8 cellular contexts compared by ENCODE assay signal in the genomic region with DNA sequence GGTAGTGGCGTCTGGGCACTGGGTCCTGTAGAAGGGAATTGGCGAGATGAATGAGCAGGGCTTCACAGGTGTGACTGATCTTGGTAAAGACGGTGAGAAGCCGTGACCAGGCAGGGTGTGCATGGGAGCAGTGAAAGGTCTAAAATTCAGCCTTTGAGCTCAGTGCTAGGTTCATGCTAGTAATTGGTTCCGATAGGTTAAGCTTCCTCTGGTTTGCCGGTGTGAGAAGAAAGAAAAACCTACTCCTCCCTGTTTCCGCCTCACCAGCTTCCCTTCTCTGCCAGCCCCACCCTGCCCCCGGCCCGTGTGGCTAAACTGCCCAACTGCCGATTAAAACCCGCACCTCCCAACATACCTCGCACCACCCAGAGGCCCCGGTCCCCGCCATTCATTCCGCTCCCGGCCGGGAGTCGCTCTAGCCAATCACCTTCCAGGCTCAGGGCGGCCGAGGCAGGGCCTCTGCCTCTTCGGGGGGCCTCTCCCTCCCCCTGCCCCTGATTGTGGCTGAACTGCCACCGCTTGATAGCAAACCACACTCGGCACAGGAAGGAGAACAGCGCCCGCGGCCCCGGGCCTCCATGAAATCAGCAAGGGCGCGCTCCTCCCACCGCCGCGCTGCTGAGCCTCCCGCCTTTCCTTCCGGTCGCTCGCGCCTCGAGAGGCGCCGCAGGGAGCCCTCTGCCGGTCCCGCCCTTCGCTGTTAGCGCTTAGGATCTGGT. TPM values are rescaled to one million over a fixed set of nuclear protein-coding genes. Genes with fewer than 3 reads are reported as not detected.
DNase-seq lines count a peak whose midpoint lies in the region; ATAC-seq and TF ChIP-seq lines count a peak whose summit lies in the region.

No MANE protein-coding gene starts in this region.

- no peaks in the 10 kb centered on the region for H3K9me3 ChIP-seq in trophoblast cell (ENCODE audit: insufficient read depth, low read depth, low read length)
- no peaks in the 10 kb centered on the region for H3K9me3 ChIP-seq in transverse colon

- no CpG with 5 or more reads among the region's 44 CpGs for WGBS in trophoblast cell (ENCODE audit: extremely low coverage, insufficient coverage, insufficient read length)
- 1 to 7% methylated on average over 5 to 42 of the region's 44 CpGs for WGBS in transverse colon (ENCODE audit: low coverage in 1 of 2), 2 donors

- peak overlapping the region; percentile 19 for H3K27ac ChIP-seq in trophoblast cell (ENCODE audit: low read depth, low read length)
- peak overlapping the region; percentile 92 to 94 (median 94) for H3K27ac ChIP-seq in transverse colon

- TF ChIP-seq EP300 in transverse colon (IDR thresholded peaks at IDR 0.05; ENCODE audit: low read depth), result no peak

- H3K27me3 ChIP-seq in trophoblast cell (ENCODE audit: insufficient read depth, low read length) (no peaks in the 10 kb centered on the region), transverse colon (no peaks in the 10 kb centered on the region)

- in situ Hi-C loops in transverse colon (cut with MboI; ENCODE audit: low pct_ligation_motif_present in 1 of 4, low pct_unique_long_range_greater_than_20kb in 1 of 4, low sequenced_read_pairs in 3 of 4), result no loop called here

- no peaks in the 10 kb centered on the region for H3K27me3 Mint-ChIP-seq in activated naive CD8-positive, alpha-beta T cell treated with anti-CD3 and anti-CD28 coated beads, Interleukin-2, amount 10 ng/mL, durations not matched to agents 7 days and 5 days

- peak overlapping the region; percentile 85 for H4K12ac ChIP-seq in trophoblast cell (ENCODE audit: low read depth, low read length)

- peak overlapping the region; percentile 61 for H2BK5ac ChIP-seq in trophoblast cell (ENCODE audit: low read depth, low read length, poor library complexity)

- H3K4ac ChIP-seq in trophoblast cell (ENCODE audit: low read depth, low read length), result peak overlapping the region; percentile 56

- POLR2A ChIA-PET in activated naive CD8-positive, alpha-beta T cell treated with anti-CD3 and anti-CD28 coated beads, Interleukin-2, amount 10 ng/mL, durations not matched to agents 7 days and 5 days (lab: Charles Lee), result interaction anchor here (0.6 to 2.6 kb wide), 12 partner anchors 8 to 950 kb away, joined by 3 to 23 read pairs (median 5); a partner anchor contains a TSS

- intact Hi-C loops in cardiac septum (cut with DNase I) (loop anchor here (2.0 kb wide), 1 partner anchor 19 kb away; no protein-coding TSS in a partner anchor), transverse colon (cut with DNase I; ENCODE audit: low total_unique reads) (no loop called here)

- H4K8ac ChIP-seq in trophoblast cell (ENCODE audit: low read depth, low read length), result peak overlapping the region; percentile 98

- peak overlapping the region; percentile 81 for H3K14ac ChIP-seq in trophoblast cell (ENCODE audit: low read length)

- peak overlapping the region; percentile 95 for H3K27ac Mint-ChIP-seq in activated naive CD8-positive, alpha-beta T cell treated with anti-CD3 and anti-CD28 coated beads, Interleukin-2, amount 10 ng/mL, durations not matched to agents 7 days and 5 days

- DNase-seq in GM12865 (ENCODE audit: low read depth) (peak; percentile 95), NCI-H128 (lab: John Stamatoyannopoulos, UW; ENCODE audit: unreplicated experiment) (peak; percentile 84), SKM-1 treated with dmso at 0.1 percent for 144 hours (lab: John Stamatoyannopoulos, UW; ENCODE audit: unreplicated experiment) (peak; percentile 98), cardiac septum (ENCODE audit: low spot score) (peak; percentile 96), trophoblast cell (peak; percentile 66 to 82), transverse colon (peak; percentile 87)
- DNase-seq in activated naive CD8-positive, alpha-beta T cell treated with anti-CD3 and anti-CD28 coated beads, Interleukin-2, amount 10 ng/mL, durations not matched to agents 7 days and 5 days, result peak; percentile 94

- H3K4me1 ChIP-seq in trophoblast cell (ENCODE audit: control insufficient read depth in 1 of 2, insufficient read depth in 2 of 2, low read length in 2 of 2), result peaks cover 0 to 8% of the 10 kb centered on the region in 2 experiments
- H3K4me1 ChIP-seq in transverse colon, result peaks cover 4 to 17% (median 11%) of the 10 kb centered on the region in 4 donors

- peak overlapping the region; percentile 86 for H2BK120ac ChIP-seq in trophoblast cell (ENCODE audit: insufficient read depth, low read length, poor library complexity)

- H2BK12ac ChIP-seq in trophoblast cell (ENCODE audit: low read length), result no peak overlapping the region

- H4K91ac ChIP-seq in trophoblast cell (ENCODE audit: low read depth, low read length), result peak overlapping the region; percentile 61

- H3K79me1 ChIP-seq in trophoblast cell (ENCODE audit: low read length), result peaks cover 10% of the 10 kb centered on the region

- H3K18ac ChIP-seq in trophoblast cell (ENCODE audit: low read length), result peak overlapping the region; percentile 74

- H3K36me3 ChIP-seq in trophoblast cell (ENCODE audit: control insufficient read depth in 1 of 2, insufficient read depth in 2 of 2, low read length in 2 of 2) (no peaks in the 10 kb centered on the region), transverse colon (no peaks in the 10 kb centered on the region)

- H3K36me3 Mint-ChIP-seq in activated naive CD8-positive, alpha-beta T cell treated with anti-CD3 and anti-CD28 coated beads, Interleukin-2, amount 10 ng/mL, durations not matched to agents 7 days and 5 days, result peaks cover 6% of the 10 kb centered on the region

- H2AK5ac ChIP-seq in trophoblast cell (ENCODE audit: low read length), result no peak overlapping the region

- TF ChIP-seq POLR2A in transverse colon (IDR thresholded peaks at IDR 0.05), result peak; percentile 77

- peaks cover 38% of the 10 kb centered on the region for H3K4me1 Mint-ChIP-seq in activated naive CD8-positive, alpha-beta T cell treated with anti-CD3 and anti-CD28 coated beads, Interleukin-2, amount 10 ng/mL, durations not matched to agents 7 days and 5 days

- H3K4me3 ChIP-seq in GM12865 (ENCODE audit: low read depth, low read length) (peak overlapping the region; percentile 97), trophoblast cell (ENCODE audit: low read depth, low read length) (peak overlapping the region; percentile 79), transverse colon (peak overlapping the region; percentile 43 to 65 (median 60))

- peak overlapping the region; percentile 91 for H2AFZ ChIP-seq in trophoblast cell (ENCODE audit: insufficient read depth, low read length, poor library complexity)

- no peaks in the 10 kb centered on the region for H3K9me3 Mint-ChIP-seq in activated naive CD8-positive, alpha-beta T cell treated with anti-CD3 and anti-CD28 coated beads, Interleukin-2, amount 10 ng/mL, durations not matched to agents 7 days and 5 days

- H3K9ac ChIP-seq in trophoblast cell (ENCODE audit: low read length), result peak overlapping the region; percentile 81

- peaks cover 5% of the 10 kb centered on the region for H3K79me2 ChIP-seq in trophoblast cell (ENCODE audit: control insufficient read depth, insufficient read depth, low read length, poor library complexity)

- peak; percentile 25 for TF ChIP-seq CTCF in GM12865 (IDR thresholded peaks at IDR 0.05; ENCODE audit: insufficient read depth, low read depth, low read length, missing control alignments)
- TF ChIP-seq CTCF in transverse colon (IDR thresholded peaks at IDR 0.05), result peak in 3 of 5 experiments; percentile 15 to 26 (median 22)

- peak; percentile 78 for ATAC-seq in HG02678 (IDR thresholded peaks at IDR 0.05; ENCODE audit: unreplicated experiment)
- ATAC-seq in activated naive CD8-positive, alpha-beta T cell treated with anti-CD3 and anti-CD28 coated beads, Interleukin-2, amount 10 ng/mL, durations not matched to agents 7 days and 5 days (ENCODE audit: low read depth), result peak; percentile 86

- peak overlapping the region; percentile 77 for H3K4me3 Mint-ChIP-seq in activated naive CD8-positive, alpha-beta T cell treated with anti-CD3 and anti-CD28 coated beads, Interleukin-2, amount 10 ng/mL, durations not matched to agents 7 days and 5 days

- no peak overlapping the region for H3K23ac ChIP-seq in trophoblast cell (ENCODE audit: low read length)

- H3K4me2 ChIP-seq in trophoblast cell (ENCODE audit: low read length), result peak overlapping the region; percentile 68

RNA-seq across cellular contexts. Expression of a gene that starts 7.3 kb away (rescaled TPM):
- 10 to 100 TPM; 16.2 to 17.0 TPM for total RNA-seq in activated naive CD8-positive, alpha-beta T cell treated with anti-CD3 and anti-CD28 coated beads, Interleukin-2, amount 10 ng/mL, durations not matched to agents 7 days and 5 days
- total RNA-seq in cardiac septum (2.6 TPM), transverse colon (1 to 10 TPM in 2 of 4 donors, not detected in 2; 2.5 to 3.7 TPM)
- 0.01 TPM in 1 of 2 replicates, not detected in the other for polyA plus RNA-seq in trophoblast cell (2013)

Comparison
In these comparisons a context has a peak if more than half of its experiments do, and no peak if none do; other contexts are left out.
1. Peak in every context shown above with its lines: DNase-seq, ATAC-seq, H3K4me3 ChIP-seq and H3K27ac ChIP-seq.